Comparison of ENCODE assay signal across 1 cellular context in the genomic region with DNA sequence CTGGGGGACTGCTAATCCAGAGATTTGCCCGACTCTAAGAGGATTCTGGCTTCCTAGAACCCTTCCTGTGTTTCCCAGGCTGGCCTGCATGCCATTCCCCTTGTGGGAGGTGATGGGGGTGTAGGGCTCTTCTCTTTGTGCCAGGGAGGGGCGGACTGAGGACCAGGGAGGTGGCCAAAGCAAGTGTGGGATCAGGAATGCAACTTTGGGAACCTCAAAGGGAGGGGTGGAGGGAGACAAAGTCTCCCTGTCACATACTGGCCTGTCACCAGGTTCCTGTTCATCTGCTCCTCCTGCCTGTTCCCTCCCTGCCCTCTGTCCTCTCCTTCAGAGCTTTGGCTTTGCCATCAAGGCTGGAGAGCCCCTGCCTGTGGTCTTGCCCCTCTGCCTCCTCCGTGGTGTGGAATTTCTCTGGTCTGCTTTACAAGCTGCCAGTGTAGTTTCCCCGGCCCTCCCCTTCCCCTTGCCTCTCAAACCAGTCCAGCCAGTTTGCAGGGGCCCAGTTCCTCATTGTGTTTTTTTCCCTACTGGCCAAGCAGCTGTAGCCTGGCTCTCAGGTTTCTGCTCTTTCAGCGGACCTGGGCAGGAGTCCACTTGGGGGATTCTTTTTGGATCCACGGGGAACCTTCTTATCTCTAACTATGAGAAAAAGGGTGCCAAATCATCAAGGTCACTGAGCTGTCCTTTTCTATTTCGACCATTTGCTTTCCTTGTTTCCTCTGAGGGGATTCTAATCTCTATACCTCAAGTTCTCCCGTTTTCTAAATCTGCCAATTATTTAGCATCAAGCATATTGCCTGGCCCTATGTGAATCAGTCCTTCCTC.
TF ChIP-seq lines count a peak whose summit lies in the region.

No MANE protein-coding gene starts in this region.

TF ChIP-seq in H1, 55 proteins besides CTCF, POLR2A, EP300 and RAD21:
- TF ChIP-seq SUZ12 (IDR thresholded peaks at IDR 0.05; ENCODE audit: low read length) (no peak), SP4 (IDR thresholded peaks at IDR 0.05; ENCODE audit: low read length) (no peak), SIN3A (conservative IDR thresholded peaks at IDR 0.05 in 1 of 2, IDR thresholded peaks at IDR 0.05 in 1 of 2; ENCODE audit: low read depth in 1 of 2, low read length in 2 of 2) (peak; percentile 43 to 50; a peak in 1 of 4 replicates), POLR2AphosphoS5 (IDR thresholded peaks at IDR 0.05; ENCODE audit: low read depth, low read length) (peak; percentile 68; the same call in 1 of the 2 replicates), TAF7 (optimal IDR thresholded peaks at IDR 0.05; ENCODE audit: borderline replicate concordance, low read depth, low read length) (no peak), SIRT6 (IDR thresholded peaks at IDR 0.05; ENCODE audit: low read length) (no peak), TBP (IDR thresholded peaks at IDR 0.05; ENCODE audit: low read depth, low read length) (peak; percentile 54; the same call in 1 of the 2 replicates), GTF2F1 (IDR thresholded peaks at IDR 0.05; ENCODE audit: borderline replicate concordance, low read depth, low read length) (no peak), CBX8 (IDR thresholded peaks at IDR 0.05; ENCODE audit: borderline replicate concordance, low read depth, low read length) (no peak), EGR1 (IDR thresholded peaks at IDR 0.05; ENCODE audit: borderline replicate concordance, low read depth, low read length) (no peak), POU5F1 (IDR thresholded peaks at IDR 0.05; ENCODE audit: low read depth, low read length) (no peak), CTBP2 (IDR thresholded peaks at IDR 0.05; ENCODE audit: borderline replicate concordance, insufficient read depth, insufficient read length, low read length) (peak; percentile 23), RFX5 (IDR thresholded peaks at IDR 0.05; ENCODE audit: borderline replicate concordance, low read depth, low read length) (no peak), MAFK (IDR thresholded peaks at IDR 0.05; ENCODE audit: low read depth, low read length) (no peak), CHD2 (IDR thresholded peaks at IDR 0.05; ENCODE audit: low read length) (no peak; the same call in 1 of the 2 replicates), ASH2L (IDR thresholded peaks at IDR 0.05; ENCODE audit: low read length) (peak; percentile 98), JUN (IDR thresholded peaks at IDR 0.05; ENCODE audit: low read depth, low read length) (no peak), KDM5A (IDR thresholded peaks at IDR 0.05; ENCODE audit: low read length) (no peak), NANOG (IDR thresholded peaks at IDR 0.05; ENCODE audit: insufficient read depth, low read depth, low read length, poor library complexity, severe bottlenecking) (no peak), YY1 (IDR thresholded peaks at IDR 0.05; ENCODE audit: low read depth, low read length) (no peak), SIX5 (IDR thresholded peaks at IDR 0.05; ENCODE audit: low read depth, low read length) (no peak), NRF1 (IDR thresholded peaks at IDR 0.05; ENCODE audit: low read depth, low read length) (no peak), CREB1 (IDR thresholded peaks at IDR 0.05) (no peak), RNF2 (IDR thresholded peaks at IDR 0.05; ENCODE audit: borderline replicate concordance, low read depth, low read length, missing control alignments, poor library complexity, severe bottlenecking) (no peak), SRF (IDR thresholded peaks at IDR 0.05; ENCODE audit: low read depth, low read length) (no peak), FOSL1 (IDR thresholded peaks at IDR 0.05; ENCODE audit: insufficient read depth, low read depth, low read length) (no peak), ZNF274 (IDR thresholded peaks at IDR 0.05; ENCODE audit: borderline replicate concordance, extremely low read depth, low read length) (no peak), SP2 (IDR thresholded peaks at IDR 0.05; ENCODE audit: low read length) (no peak), TCF12 (IDR thresholded peaks at IDR 0.05; ENCODE audit: low read depth, low read length) (no peak), PHF8 (conservative IDR thresholded peaks at IDR 0.05; ENCODE audit: low read depth, low read length) (no peak), BACH1 (IDR thresholded peaks at IDR 0.05; ENCODE audit: low read length) (no peak), CEBPB (IDR thresholded peaks at IDR 0.05; ENCODE audit: low read depth, low read length) (no peak), RXRA (IDR thresholded peaks at IDR 0.05; ENCODE audit: insufficient read depth, low read depth, low read length) (no peak), KDM1A (IDR thresholded peaks at IDR 0.05; ENCODE audit: borderline replicate concordance, low read length) (no peak), EZH2 (IDR thresholded peaks at IDR 0.05; ENCODE audit: low read depth, low read length, severe bottlenecking) (no peak), SP1 (IDR thresholded peaks at IDR 0.05; ENCODE audit: low read depth, low read length) (peak; percentile 88), CBX5 (IDR thresholded peaks at IDR 0.05; ENCODE audit: low read depth, low read length) (no peak), CHD1 (IDR thresholded peaks at IDR 0.05; ENCODE audit: low read depth, low read length) (no peak), GABPA (IDR thresholded peaks at IDR 0.05; ENCODE audit: borderline replicate concordance, insufficient read depth, low read length) (no peak), RBBP5 (IDR thresholded peaks at IDR 0.05; ENCODE audit: borderline replicate concordance, low read depth, low read length) (peak; percentile 69; the same call in 1 of the 2 replicates), KDM4A (IDR thresholded peaks at IDR 0.05; ENCODE audit: low read depth, low read length, severe bottlenecking) (no peak), TEAD4 (IDR thresholded peaks at IDR 0.05; ENCODE audit: low read depth, low read length) (no peak; the same call in 1 of the 2 replicates), HDAC6 (IDR thresholded peaks at IDR 0.05; ENCODE audit: low read depth, low read length) (no peak), BRCA1 (IDR thresholded peaks at IDR 0.05; ENCODE audit: low read depth, low read length) (no peak), JUND (IDR thresholded peaks at IDR 0.05; ENCODE audit: low read length) (no peak), SAP30 (IDR thresholded peaks at IDR 0.05; ENCODE audit: insufficient read depth, insufficient replicate concordance, low read length) (no peak), BCL11A (IDR thresholded peaks at IDR 0.05; ENCODE audit: low read depth in 2 of 2, low read length in 2 of 2) (no peak), TAF1 (IDR thresholded peaks at IDR 0.05; ENCODE audit: low read depth, low read length) (peak; percentile 62), HDAC2 (IDR thresholded peaks at IDR 0.05; ENCODE audit: borderline replicate concordance in 1 of 2, low read depth in 2 of 2, low read length in 2 of 2) (0 out of 4 replicates have a peak, but pooled peaks of 1 of the 2 experiments have one; percentile 24)
- TF ChIP-seq, protein P1, sequence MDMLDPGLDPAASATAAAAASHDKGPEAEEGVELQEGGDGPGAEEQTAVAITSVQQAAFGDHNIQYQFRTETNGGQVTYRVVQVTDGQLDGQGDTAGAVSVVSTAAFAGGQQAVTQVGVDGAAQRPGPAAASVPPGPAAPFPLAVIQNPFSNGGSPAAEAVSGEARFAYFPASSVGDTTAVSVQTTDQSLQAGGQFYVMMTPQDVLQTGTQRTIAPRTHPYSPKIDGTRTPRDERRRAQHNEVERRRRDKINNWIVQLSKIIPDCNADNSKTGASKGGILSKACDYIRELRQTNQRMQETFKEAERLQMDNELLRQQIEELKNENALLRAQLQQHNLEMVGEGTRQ (IDR thresholded peaks at IDR 0.05; ENCODE audit: low read length): no peak
- TF ChIP-seq, protein P2, sequence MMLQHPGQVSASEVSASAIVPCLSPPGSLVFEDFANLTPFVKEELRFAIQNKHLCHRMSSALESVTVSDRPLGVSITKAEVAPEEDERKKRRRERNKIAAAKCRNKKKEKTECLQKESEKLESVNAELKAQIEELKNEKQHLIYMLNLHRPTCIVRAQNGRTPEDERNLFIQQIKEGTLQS (IDR thresholded peaks at IDR 0.05; ENCODE audit: insufficient read depth, low read depth, low read length): no peak
- TF ChIP-seq, protein P3, sequence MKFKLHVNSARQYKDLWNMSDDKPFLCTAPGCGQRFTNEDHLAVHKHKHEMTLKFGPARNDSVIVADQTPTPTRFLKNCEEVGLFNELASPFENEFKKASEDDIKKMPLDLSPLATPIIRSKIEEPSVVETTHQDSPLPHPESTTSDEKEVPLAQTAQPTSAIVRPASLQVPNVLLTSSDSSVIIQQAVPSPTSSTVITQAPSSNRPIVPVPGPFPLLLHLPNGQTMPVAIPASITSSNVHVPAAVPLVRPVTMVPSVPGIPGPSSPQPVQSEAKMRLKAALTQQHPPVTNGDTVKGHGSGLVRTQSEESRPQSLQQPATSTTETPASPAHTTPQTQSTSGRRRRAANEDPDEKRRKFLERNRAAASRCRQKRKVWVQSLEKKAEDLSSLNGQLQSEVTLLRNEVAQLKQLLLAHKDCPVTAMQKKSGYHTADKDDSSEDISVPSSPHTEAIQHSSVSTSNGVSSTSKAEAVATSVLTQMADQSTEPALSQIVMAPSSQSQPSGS (IDR thresholded peaks at IDR 0.05; ENCODE audit: low read length): no peak
- TF ChIP-seq, protein P4, sequence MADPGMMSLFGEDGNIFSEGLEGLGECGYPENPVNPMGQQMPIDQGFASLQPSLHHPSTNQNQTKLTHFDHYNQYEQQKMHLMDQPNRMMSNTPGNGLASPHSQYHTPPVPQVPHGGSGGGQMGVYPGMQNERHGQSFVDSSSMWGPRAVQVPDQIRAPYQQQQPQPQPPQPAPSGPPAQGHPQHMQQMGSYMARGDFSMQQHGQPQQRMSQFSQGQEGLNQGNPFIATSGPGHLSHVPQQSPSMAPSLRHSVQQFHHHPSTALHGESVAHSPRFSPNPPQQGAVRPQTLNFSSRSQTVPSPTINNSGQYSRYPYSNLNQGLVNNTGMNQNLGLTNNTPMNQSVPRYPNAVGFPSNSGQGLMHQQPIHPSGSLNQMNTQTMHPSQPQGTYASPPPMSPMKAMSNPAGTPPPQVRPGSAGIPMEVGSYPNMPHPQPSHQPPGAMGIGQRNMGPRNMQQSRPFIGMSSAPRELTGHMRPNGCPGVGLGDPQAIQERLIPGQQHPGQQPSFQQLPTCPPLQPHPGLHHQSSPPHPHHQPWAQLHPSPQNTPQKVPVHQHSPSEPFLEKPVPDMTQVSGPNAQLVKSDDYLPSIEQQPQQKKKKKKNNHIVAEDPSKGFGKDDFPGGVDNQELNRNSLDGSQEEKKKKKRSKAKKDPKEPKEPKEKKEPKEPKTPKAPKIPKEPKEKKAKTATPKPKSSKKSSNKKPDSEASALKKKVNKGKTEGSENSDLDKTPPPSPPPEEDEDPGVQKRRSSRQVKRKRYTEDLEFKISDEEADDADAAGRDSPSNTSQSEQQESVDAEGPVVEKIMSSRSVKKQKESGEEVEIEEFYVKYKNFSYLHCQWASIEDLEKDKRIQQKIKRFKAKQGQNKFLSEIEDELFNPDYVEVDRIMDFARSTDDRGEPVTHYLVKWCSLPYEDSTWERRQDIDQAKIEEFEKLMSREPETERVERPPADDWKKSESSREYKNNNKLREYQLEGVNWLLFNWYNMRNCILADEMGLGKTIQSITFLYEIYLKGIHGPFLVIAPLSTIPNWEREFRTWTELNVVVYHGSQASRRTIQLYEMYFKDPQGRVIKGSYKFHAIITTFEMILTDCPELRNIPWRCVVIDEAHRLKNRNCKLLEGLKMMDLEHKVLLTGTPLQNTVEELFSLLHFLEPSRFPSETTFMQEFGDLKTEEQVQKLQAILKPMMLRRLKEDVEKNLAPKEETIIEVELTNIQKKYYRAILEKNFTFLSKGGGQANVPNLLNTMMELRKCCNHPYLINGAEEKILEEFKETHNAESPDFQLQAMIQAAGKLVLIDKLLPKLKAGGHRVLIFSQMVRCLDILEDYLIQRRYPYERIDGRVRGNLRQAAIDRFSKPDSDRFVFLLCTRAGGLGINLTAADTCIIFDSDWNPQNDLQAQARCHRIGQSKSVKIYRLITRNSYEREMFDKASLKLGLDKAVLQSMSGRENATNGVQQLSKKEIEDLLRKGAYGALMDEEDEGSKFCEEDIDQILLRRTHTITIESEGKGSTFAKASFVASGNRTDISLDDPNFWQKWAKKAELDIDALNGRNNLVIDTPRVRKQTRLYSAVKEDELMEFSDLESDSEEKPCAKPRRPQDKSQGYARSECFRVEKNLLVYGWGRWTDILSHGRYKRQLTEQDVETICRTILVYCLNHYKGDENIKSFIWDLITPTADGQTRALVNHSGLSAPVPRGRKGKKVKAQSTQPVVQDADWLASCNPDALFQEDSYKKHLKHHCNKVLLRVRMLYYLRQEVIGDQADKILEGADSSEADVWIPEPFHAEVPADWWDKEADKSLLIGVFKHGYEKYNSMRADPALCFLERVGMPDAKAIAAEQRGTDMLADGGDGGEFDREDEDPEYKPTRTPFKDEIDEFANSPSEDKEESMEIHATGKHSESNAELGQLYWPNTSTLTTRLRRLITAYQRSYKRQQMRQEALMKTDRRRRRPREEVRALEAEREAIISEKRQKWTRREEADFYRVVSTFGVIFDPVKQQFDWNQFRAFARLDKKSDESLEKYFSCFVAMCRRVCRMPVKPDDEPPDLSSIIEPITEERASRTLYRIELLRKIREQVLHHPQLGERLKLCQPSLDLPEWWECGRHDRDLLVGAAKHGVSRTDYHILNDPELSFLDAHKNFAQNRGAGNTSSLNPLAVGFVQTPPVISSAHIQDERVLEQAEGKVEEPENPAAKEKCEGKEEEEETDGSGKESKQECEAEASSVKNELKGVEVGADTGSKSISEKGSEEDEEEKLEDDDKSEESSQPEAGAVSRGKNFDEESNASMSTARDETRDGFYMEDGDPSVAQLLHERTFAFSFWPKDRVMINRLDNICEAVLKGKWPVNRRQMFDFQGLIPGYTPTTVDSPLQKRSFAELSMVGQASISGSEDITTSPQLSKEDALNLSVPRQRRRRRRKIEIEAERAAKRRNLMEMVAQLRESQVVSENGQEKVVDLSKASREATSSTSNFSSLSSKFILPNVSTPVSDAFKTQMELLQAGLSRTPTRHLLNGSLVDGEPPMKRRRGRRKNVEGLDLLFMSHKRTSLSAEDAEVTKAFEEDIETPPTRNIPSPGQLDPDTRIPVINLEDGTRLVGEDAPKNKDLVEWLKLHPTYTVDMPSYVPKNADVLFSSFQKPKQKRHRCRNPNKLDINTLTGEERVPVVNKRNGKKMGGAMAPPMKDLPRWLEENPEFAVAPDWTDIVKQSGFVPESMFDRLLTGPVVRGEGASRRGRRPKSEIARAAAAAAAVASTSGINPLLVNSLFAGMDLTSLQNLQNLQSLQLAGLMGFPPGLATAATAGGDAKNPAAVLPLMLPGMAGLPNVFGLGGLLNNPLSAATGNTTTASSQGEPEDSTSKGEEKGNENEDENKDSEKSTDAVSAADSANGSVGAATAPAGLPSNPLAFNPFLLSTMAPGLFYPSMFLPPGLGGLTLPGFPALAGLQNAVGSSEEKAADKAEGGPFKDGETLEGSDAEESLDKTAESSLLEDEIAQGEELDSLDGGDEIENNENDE (IDR thresholded peaks at IDR 0.05; ENCODE audit: insufficient replicate concordance, low read length): no peak
- TF ChIP-seq, protein P5, sequence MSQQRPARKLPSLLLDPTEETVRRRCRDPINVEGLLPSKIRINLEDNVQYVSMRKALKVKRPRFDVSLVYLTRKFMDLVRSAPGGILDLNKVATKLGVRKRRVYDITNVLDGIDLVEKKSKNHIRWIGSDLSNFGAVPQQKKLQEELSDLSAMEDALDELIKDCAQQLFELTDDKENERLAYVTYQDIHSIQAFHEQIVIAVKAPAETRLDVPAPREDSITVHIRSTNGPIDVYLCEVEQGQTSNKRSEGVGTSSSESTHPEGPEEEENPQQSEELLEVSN (IDR thresholded peaks at IDR 0.05): no peak
- TF ChIP-seq, protein P6, sequence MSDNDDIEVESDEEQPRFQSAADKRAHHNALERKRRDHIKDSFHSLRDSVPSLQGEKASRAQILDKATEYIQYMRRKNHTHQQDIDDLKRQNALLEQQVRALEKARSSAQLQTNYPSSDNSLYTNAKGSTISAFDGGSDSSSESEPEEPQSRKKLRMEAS (IDR thresholded peaks at IDR 0.05): no peak
